In genomic region chr7:75920431-75921161, GRCh38 we compare ENCODE assay signal across 9 cellular contexts. TPM values are rescaled to one million over a fixed set of nuclear protein-coding genes. Genes with fewer than 3 reads are reported as not detected.
DNase-seq lines count a peak whose midpoint lies in the region; ATAC-seq, FAIRE-seq and TF ChIP-seq lines count a peak whose summit lies in the region.
"Had no signal": no experiment of that assay in that cellular context is flagged by ENCODE, and none has a peak within 500 bp of the region (broad histone marks: within the 10 kb centered on the region; RNA-seq: fewer than 3 reads in every experiment).

No MANE protein-coding gene starts in this region.

- no peak overlapping the region for H3K4me2 ChIP-seq in GM12878 (ENCODE audit: control insufficient read depth, insufficient read depth)
- H3K4me2 ChIP-seq in mesenchymal stem cell (ENCODE audit: low read length, poor library complexity, severe bottlenecking): no peak overlapping the region

- H3K14ac ChIP-seq in mesenchymal stem cell (ENCODE audit: low read length in 2 of 2): no peak overlapping the region

- no peak for FAIRE-seq in GM12878 (lab: Jason Lieb, UNC)

- intact Hi-C loops in GM12878 (cut with micrococcal nuclease; ENCODE audit: unreplicated experiment): no loop called here

- DNase-seq in A172 (ENCODE audit: low spot score) (peak; percentile 67), SW480 (ENCODE audit: low spot score) (peak; percentile 99), GM12878 (ENCODE audit: low read depth, low spot score) (no peak), mesenchymal stem cell (no peak), GM10266 (ENCODE audit: extremely low spot score) (no peak), NCI-H446 treated with DMSO at 0.1 percent for 48 hours (lab: John Stamatoyannopoulos, UW) (no peak), substantia nigra (lab: John Stamatoyannopoulos, UW) (no peak), iPS-NIHi7 (ENCODE audit: extremely low spot score) (no peak)
- DNase-seq: effector memory CD4-positive, alpha-beta T cell had no signal

- SMC1A ChIA-PET in GM12878 (lab: Charles Lee; ENCODE audit: uncharacterized antibody, unreplicated experiment): no interaction called here

- no peak for TF ChIP-seq EP300 in GM12878 (IDR thresholded peaks at IDR 0.05; ENCODE audit: borderline replicate concordance in 1 of 2, control insufficient read depth in 1 of 2, low read depth in 2 of 2, low read length in 2 of 2)

- peak overlapping the region; percentile 77 for H4K8ac ChIP-seq in mesenchymal stem cell (ENCODE audit: low read length)

- no peak overlapping the region for H2AK5ac ChIP-seq in mesenchymal stem cell (ENCODE audit: low read length, severe bottlenecking)

- H3K36me3 ChIP-seq in GM12878 (ENCODE audit: control insufficient read depth in 2 of 2, insufficient read depth in 2 of 2, low read length in 1 of 2) (no peaks in the 10 kb centered on the region), mesenchymal stem cell (ENCODE audit: control insufficient read depth in 1 of 2, insufficient read depth in 2 of 2, low read depth in 1 of 2, low read length in 2 of 2) (peaks cover 7 to 17% of the 10 kb centered on the region in 2 experiments)

- POLR2A ChIA-PET in GM12878 (lab: Charles Lee): interaction anchor here (0.6 to 0.7 kb wide), 3 partner anchors 49 to 291 kb away, joined by 3 read pairs; no protein-coding TSS in a partner anchor

- in situ Hi-C loops in GM12878 (cut with MboI): no loop called here

- H3K9ac ChIP-seq in GM12878 (ENCODE audit: control insufficient read depth, insufficient read depth, low read length) (no peak overlapping the region), mesenchymal stem cell (ENCODE audit: low read length) (no peak overlapping the region)

- H4K91ac ChIP-seq in mesenchymal stem cell (ENCODE audit: low read length): no peak overlapping the region

- no peak for TF ChIP-seq CTCF in GM12878 (IDR thresholded peaks at IDR 0.05 in 2 of 3, conservative IDR thresholded peaks at IDR 0.05 in 1 of 3; ENCODE audit: control insufficient read depth in 2 of 3, extremely low read depth in 1 of 3, insufficient read depth in 1 of 3, low read depth in 3 of 3, low read length in 3 of 3)
- TF ChIP-seq CTCF in GM10266 (IDR thresholded peaks at IDR 0.05; ENCODE audit: control insufficient read depth, insufficient read depth, low read depth, missing control alignments): no peak

- H2BK5ac ChIP-seq in mesenchymal stem cell (ENCODE audit: low read depth, low read length, poor library complexity, severe bottlenecking): no peak overlapping the region

- H3K79me1 ChIP-seq in mesenchymal stem cell (replicated peaks; ENCODE audit: low read length, poor library complexity, severe bottlenecking): peaks cover 40% of the 10 kb centered on the region

- WGBS in GM12878 (ENCODE audit: insufficient coverage, insufficient replicate concordance, low lambda C conversion rate, missing lambda C conversion rate): 84% methylated on average over 19 of the region's 19 CpGs
- 98% methylated on average over 19 of the region's 19 CpGs for WGBS in mesenchymal stem cell

- no peak for ATAC-seq in GM12878

- TF ChIP-seq RAD21 in GM12878 (IDR thresholded peaks at IDR 0.05; ENCODE audit: insufficient read depth, low read depth, low read length): no peak

- H2AFZ ChIP-seq in GM12878 (ENCODE audit: control insufficient read depth, low read depth, low read length) (no peak overlapping the region), mesenchymal stem cell (ENCODE audit: low read depth, low read length) (no peak overlapping the region)

- BruUV-seq in GM12878 (replicated peaks; lab: Mats Ljungman, UMichigan): no TSS peak

- H3K4me1 ChIP-seq in GM12878 (ENCODE audit: control insufficient read depth, insufficient read depth, low read length) (peaks cover 24% of the 10 kb centered on the region), mesenchymal stem cell (ENCODE audit: control insufficient read depth, insufficient read depth, low read depth, low read length) (peaks cover 7% of the 10 kb centered on the region)

- H2BK12ac ChIP-seq in mesenchymal stem cell (ENCODE audit: low read length in 2 of 2): no peak overlapping the region

- CTCF ChIA-PET in GM12878 (lab: Yijun Ruan, JAX): no interaction called here

- no peak overlapping the region for H3K23ac ChIP-seq in mesenchymal stem cell (ENCODE audit: low read length in 2 of 2)

- TF ChIP-seq POLR2A in GM12878 (IDR thresholded peaks at IDR 0.05; ENCODE audit: low read depth, low read length): no peak

- H3K4ac ChIP-seq in mesenchymal stem cell (ENCODE audit: low read depth in 1 of 2, low read length in 2 of 2): no peak overlapping the region

- H3K18ac ChIP-seq in mesenchymal stem cell (ENCODE audit: low read depth in 1 of 2, low read length in 2 of 2): no peak overlapping the region

- no peaks in the 10 kb centered on the region for H4K20me1 ChIP-seq in GM12878 (ENCODE audit: control insufficient read depth, insufficient read depth)

- peaks cover 44% of the 10 kb centered on the region for H3K79me2 ChIP-seq in GM12878 (ENCODE audit: control insufficient read depth, insufficient read depth, low read length)

- H2BK15ac ChIP-seq in mesenchymal stem cell (ENCODE audit: low read depth, poor library complexity, severe bottlenecking): no peak overlapping the region

- H3K27ac ChIP-seq in GM12878 (ENCODE audit: control insufficient read depth, insufficient read depth): no peak overlapping the region
- H3K27ac ChIP-seq in mesenchymal stem cell (ENCODE audit: low read length, poor library complexity, severe bottlenecking): no peak overlapping the region
- H3K27ac ChIP-seq in substantia nigra (ENCODE audit: low read depth, low read length, poor library complexity, severe bottlenecking): no peak overlapping the region

- H3K4me3 ChIP-seq in GM12878 (no peak overlapping the region), mesenchymal stem cell (ENCODE audit: insufficient read depth in 1 of 2, low read depth in 1 of 2, low read length in 2 of 2) (peak overlapping the region in 1 of 2 experiments; percentile 51)

- RAD21 ChIA-PET in GM12878 (lab: Charles Lee; ENCODE audit: unreplicated experiment): no interaction called here

- no peak overlapping the region for H2BK120ac ChIP-seq in mesenchymal stem cell (ENCODE audit: low read depth, low read length)

- H3K9me3 ChIP-seq in GM12878 (replicated peaks; ENCODE audit: control insufficient read depth, insufficient read depth, low read length): no peaks in the 10 kb centered on the region
- H3K9me3 ChIP-seq in mesenchymal stem cell (ENCODE audit: control insufficient read depth, low read length): no peaks in the 10 kb centered on the region

- no peaks in the 10 kb centered on the region for H3K27me3 ChIP-seq in GM12878 (replicated peaks in 1 of 2; ENCODE audit: control insufficient read depth in 2 of 2, insufficient read depth in 2 of 2, low read length in 1 of 2)
- H3K27me3 ChIP-seq in mesenchymal stem cell (ENCODE audit: control insufficient read depth in 1 of 2, insufficient read depth in 1 of 2, low read length in 2 of 2): no peaks in the 10 kb centered on the region

TF ChIP-seq in GM12878, 131 proteins besides CTCF, POLR2A, EP300 and RAD21:
- TF ChIP-seq MTA2 (IDR thresholded peaks at IDR 0.05; ENCODE audit: low read depth) (no peak), TCF7 (IDR thresholded peaks at IDR 0.05; ENCODE audit: borderline replicate concordance) (0 out of 2 replicates have a peak, but pooled peaks have one; percentile 29)

RNA-seq across cellular contexts. Expression of gene POR, which starts 5.6 kb away (rescaled TPM):
- 70.9 and 72.6 TPM in 2 replicates for total RNA-seq in A172 (2014; rRNA removed; shearing (Covaris generic))
- total RNA-seq in GM12878 (2013; cell fraction: nucleolus; rRNA removed): 89.1 and 114 TPM in 2 replicates
- total RNA-seq in GM12878 (2014; rRNA removed): 67.6 and 75.5 TPM in 2 replicates
- 15.3 and 16.2 TPM in 2 replicates for total RNA-seq in GM12878 (2014; rRNA removed; fragmentation: Illumina TruSeq; extraction: Trizol)
- 72.2 and 75.8 TPM in 2 replicates for total RNA-seq in GM12878 (2021)
- 10.8 TPM for polyA plus RNA-seq in GM12878 (2011; ENCODE audit: low read depth)
- polyA plus RNA-seq in GM12878 (2011; rRNA removed): 7.9 and 16.0 TPM in 2 replicates
- 28.1 and 40.8 TPM in 2 replicates for polyA plus RNA-seq in GM12878 (2011; cell fraction: cytosol; rRNA removed)
- 119 and 145 TPM in 2 replicates for polyA plus RNA-seq in GM12878 (2011; cell fraction: nucleus; rRNA removed)
- polyA plus RNA-seq in GM12878 (2012): 32.6 and 32.8 TPM in 2 replicates
- polyA plus RNA-seq in GM12878 (2014; fragmentation: Illumina TruSeq; extraction: Trizol): 27.0 and 33.7 TPM in 2 replicates
- 1 to 10 TPM; 2.2 to 8.2 TPM for polyA plus RNA-seq in GM12878 (2014; fragmentation: Nextera tagmentation; extraction: Ambion mirVana)
- polyA plus RNA-seq in GM12878 (2014; rRNA removed): 38.1 and 45.2 TPM in 2 replicates
- 10 to 100 TPM; 55.7 to 59.0 TPM for polyA plus RNA-seq in GM12878 (2016; fragmentation: Nextera tagmentation; extraction: Ambion mirVana)
- polyA minus RNA-seq in GM12878 (2011; rRNA and poly(A)+ RNA removed): 18.7 and 36.8 TPM in 2 replicates
- 29.0 and 34.8 TPM in 2 replicates for polyA minus RNA-seq in GM12878 (2011; cell fraction: cytosol; rRNA and poly(A)+ RNA removed)
- 25.1 and 46.7 TPM in 2 replicates for polyA minus RNA-seq in GM12878 (2011; cell fraction: nucleus; rRNA and poly(A)+ RNA removed)
- 76.9 TPM for polyA plus RNA-seq in mesenchymal stem cell (2013, experiment 1 of 2)
- 80.1 TPM for polyA plus RNA-seq in mesenchymal stem cell (2013, experiment 2 of 2)

RNA-seq across cellular contexts. Expression of gene RHBDD2, which starts 41.8 kb away (rescaled TPM):
- 57.2 and 79.5 TPM in 2 replicates for total RNA-seq in A172 (2014; rRNA removed; shearing (Covaris generic))
- total RNA-seq in GM12878 (2013; cell fraction: nucleolus; rRNA removed): 14.0 and 17.1 TPM in 2 replicates
- total RNA-seq in GM12878 (2014; rRNA removed) (23.6 and 23.8 TPM in 2 replicates), GM12878 (2014; rRNA removed; fragmentation: Illumina TruSeq; extraction: Trizol) (6.7 and 8.8 TPM in 2 replicates), GM12878 (2021) (22.6 and 25.7 TPM in 2 replicates)
- 16.1 TPM for polyA plus RNA-seq in GM12878 (2011; ENCODE audit: low read depth)
- polyA plus RNA-seq in GM12878 (2011; rRNA removed) (4.9 and 14.5 TPM in 2 replicates), GM12878 (2014; fragmentation: Illumina TruSeq; extraction: Trizol) (7.0 and 13.1 TPM in 2 replicates), GM12878 (2014; fragmentation: Nextera tagmentation; extraction: Ambion mirVana) (1 to 10 TPM; 3.9 to 7.4 TPM), GM12878 (2014; rRNA removed) (19.3 and 21.1 TPM in 2 replicates), GM12878 (2016; fragmentation: Nextera tagmentation; extraction: Ambion mirVana) (10 to 100 TPM; 31.5 to 39.8 TPM)
- polyA plus RNA-seq in GM12878 (2011; cell fraction: cytosol; rRNA removed): 25.6 and 27.5 TPM in 2 replicates
- 16.8 and 20.7 TPM in 2 replicates for polyA plus RNA-seq in GM12878 (2011; cell fraction: nucleus; rRNA removed)
- polyA plus RNA-seq in GM12878 (2012): 19.6 and 27.6 TPM in 2 replicates
- polyA minus RNA-seq in GM12878 (2011; rRNA and poly(A)+ RNA removed): 17.5 and 19.5 TPM in 2 replicates
- polyA minus RNA-seq in GM12878 (2011; cell fraction: cytosol; rRNA and poly(A)+ RNA removed): 11.1 and 14.7 TPM in 2 replicates
- polyA minus RNA-seq in GM12878 (2011; cell fraction: nucleus; rRNA and poly(A)+ RNA removed): 7.1 and 14.1 TPM in 2 replicates
- polyA plus RNA-seq in mesenchymal stem cell (2013, experiment 1 of 2): 78.6 TPM
- polyA plus RNA-seq in mesenchymal stem cell (2013, experiment 2 of 2): 78.6 TPM

Comparison
In these comparisons a context has a peak if more than half of its experiments do, and no peak if none do; other contexts are left out.
1. DNase-seq: peak in A172 (single experiment) and SW480 (single experiment); none in GM12878 (single experiment), mesenchymal stem cell (single experiment), GM10266 (single experiment), NCI-H446 treated with DMSO at 0.1 percent for 48 hours (single experiment), substantia nigra (0 of 49) and iPS-NIHi7 (single experiment).